In the genomic region with DNA sequence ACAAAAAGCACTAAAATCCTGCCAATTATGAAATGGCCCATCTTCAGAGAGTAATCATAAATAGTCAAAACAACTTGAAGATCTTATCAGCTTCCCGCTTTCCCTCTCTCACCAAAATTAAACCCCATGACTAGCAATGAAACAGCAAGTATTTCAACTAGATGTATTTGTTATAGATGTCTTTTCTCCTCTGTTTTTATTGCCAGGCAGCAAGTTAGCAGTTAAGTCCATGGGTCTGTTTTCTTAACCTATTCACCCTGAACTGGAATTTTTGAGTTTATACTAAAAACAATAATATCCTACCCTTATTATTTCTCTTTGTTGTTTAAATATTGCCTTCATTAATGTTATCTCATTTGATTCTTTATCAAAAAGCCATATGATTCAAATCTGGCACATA, we compare ENCODE assay signal across 32 cellular contexts. TPM values are rescaled to one million over a fixed set of nuclear protein-coding genes. Genes with fewer than 3 reads are reported as not detected.
"Had no signal": no experiment of that assay in that cellular context is flagged by ENCODE, and none has a peak within 500 bp of the region (broad histone marks: within the 10 kb centered on the region; RNA-seq: fewer than 3 reads in every experiment).

No MANE protein-coding gene starts in this region.

- H3K27ac ChIP-seq: ascending aorta, cardiac muscle cell, KMS-11, Peyer's patch, VCaP had no signal

- H3K4me3 ChIP-seq: ascending aorta, cardiac muscle cell, Peyer's patch had no signal

- H3K9me3 ChIP-seq: ascending aorta, Peyer's patch had no signal

- DNase-seq: activated B cell treated with CpG ODN at 0.5 μM for 24 hours; activated CD4-positive, alpha-beta memory T cell treated with anti-CD3 and anti-CD28 coated beads for 36 hours; activated CD4-positive, alpha-beta T cell treated with anti-CD3 and anti-CD28 coated beads for 4 hours; activated CD4-positive, alpha-beta T cell treated with anti-CD3 and anti-CD28 coated beads, Interleukin-2, amount 50 U/mL, for 1 hour; activated CD4-positive, CD25-positive, alpha-beta regulatory T cell treated with anti-CD3 and anti-CD28 coated beads, Interleukin-2, amount 50 U/mL, for 72 hours; activated CD8-positive, alpha-beta memory T cell treated with anti-CD3 and anti-CD28 coated beads, Interleukin-2, amount 50 U/mL, for 48 hours; activated gamma-delta T cell; activated naive CD4-positive, alpha-beta T cell treated with Interleukin-2 at 50 U/mL for 16 hours; activated naive CD8-positive, alpha-beta T cell treated with anti-CD3 and anti-CD28 coated beads, Interleukin-2, amount 10 ng/mL, durations not matched to agents 7 days and 5 days; amygdala; MM.1S; MV-4-11; NCI-H1092; NCI-H1436 treated with DMSO at 0.1 percent for 48 hours; NCI-H2029; NCI-H345; NCI-H524 treated with DMSO at 0.1 percent for 48 hours; NK-92 treated with Interleukin-12 subunit alpha and Interleukin-12 subunit beta, amount 100 ng/mL, for 24 hours; PC-3; Peyer's patch; RPMI8226; SHP77 treated with DMSO at 0.1 percent for 48 hours; SW 1271; T-helper 1 cell; T-helper 2 cell; T-helper 9 cell had no signal

- H3K4me1 ChIP-seq: ascending aorta, Peyer's patch had no signal

- H3K27me3 ChIP-seq: ascending aorta, cardiac muscle cell, Peyer's patch had no signal

- H3K36me3 ChIP-seq: ascending aorta, cardiac muscle cell, Peyer's patch had no signal

- ATAC-seq: PC-3 had no signal

RNA-seq across cellular contexts. Expression of gene AQP9, which starts 23.3 kb away (rescaled TPM):
- total RNA-seq: activated B cell treated with CpG ODN at 0.5 μM for 24 hours, cardiac muscle cell, LHCN-M2, NCI-H460, PC-3 had no signal
